Comparison of ENCODE assay signal across 17 cellular contexts in the genomic region with DNA sequence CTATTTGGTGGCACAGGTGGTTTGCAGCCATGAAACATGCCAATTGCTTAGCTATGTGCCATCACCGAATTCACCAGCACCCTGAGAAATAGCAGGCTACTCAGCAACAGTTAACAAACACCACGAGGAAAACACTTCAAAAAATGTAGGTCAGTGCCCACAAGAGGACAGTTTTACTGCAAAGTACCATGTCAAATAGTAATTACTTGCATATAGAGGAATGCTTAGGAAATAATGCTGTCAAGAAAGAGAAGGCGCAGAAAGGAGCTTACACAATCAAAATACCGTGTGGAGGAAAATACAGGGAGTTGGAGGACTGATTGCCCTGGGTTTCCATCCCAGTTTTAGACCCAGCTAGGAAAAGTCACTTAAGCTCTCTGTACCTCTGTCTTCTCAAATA. TPM values are rescaled to one million over a fixed set of nuclear protein-coding genes. Genes with fewer than 3 reads are reported as not detected.
A peak's percentile ranks its signal among the peaks of the same experiment; 100 is the strongest.
DNase-seq lines count a peak whose midpoint lies in the region; ATAC-seq, FAIRE-seq and TF ChIP-seq lines count a peak whose summit lies in the region.
"Had no signal": no experiment of that assay in that cellular context is flagged by ENCODE, and none has a peak within 500 bp of the region (broad histone marks: within the 10 kb centered on the region; RNA-seq: fewer than 3 reads in every experiment).

No MANE protein-coding gene starts in this region.

- H3K79me2 ChIP-seq in K562 (ENCODE audit: control insufficient read depth, insufficient read depth, low read length), result no peaks in the 10 kb centered on the region

- peak overlapping the region; percentile 29; the same call in 1 of the 2 replicates for H4K91ac ChIP-seq in IMR-90 (ENCODE audit: insufficient read depth, low read depth, low read length)

- CTCF ChIA-PET in IMR-90 (lab: Yijun Ruan, JAX) (interaction anchor here (1.0 kb wide), 1 partner anchor 13 kb away, joined by 3 read pairs; no protein-coding TSS in a partner anchor), K562 (lab: Yijun Ruan, JAX; ENCODE audit: low intra/inter-chr PET ratio) (no interaction called here)

- H3K27ac ChIP-seq in IMR-90 (ENCODE audit: insufficient read depth, low read length), result no peak overlapping the region
- no peak overlapping the region for H3K27ac ChIP-seq in K562 (ENCODE audit: extremely low read depth, low read depth, low read length)
- peak overlapping the region; percentile 50 for H3K27ac ChIP-seq in rectal smooth muscle tissue (ENCODE audit: low read depth, low read length)

- TF ChIP-seq RAD21 in IMR-90 (IDR thresholded peaks at IDR 0.05; ENCODE audit: low read length) (no peak), K562 (CRISPR knock-in tag; conservative IDR thresholded peaks at IDR 0.05 in 1 of 2, IDR thresholded peaks at IDR 0.05 in 1 of 2) (no peak)

- ATAC-seq in IMR-90 (ENCODE audit: low read depth) (no peak), K562 (no peak), HG02642 (IDR thresholded peaks at IDR 0.05; ENCODE audit: poor library complexity, unreplicated experiment) (no peak)
- ATAC-seq: Panc1 had no signal

- TF ChIP-seq POLR2A in IMR-90 (IDR thresholded peaks at IDR 0.05; ENCODE audit: low read depth, low read length), result no peak
- TF ChIP-seq POLR2A in K562 (conservative IDR thresholded peaks at IDR 0.05), result no peak

- H3K36me3 Mint-ChIP-seq in T-helper 2 cell treated with Interferon-gamma antibody and Interleukin-4, amounts not matched to agents 5 μg/mL and 100 μg/mL, for 36 hours (ENCODE audit: low read depth), result peaks cover 1% of the 10 kb centered on the region

- H3K27me3 ChIP-seq in IMR-90 (ENCODE audit: control insufficient read depth, insufficient read depth, low read length) (no peaks in the 10 kb centered on the region), K562 (ENCODE audit: control insufficient read depth in 2 of 2, insufficient read depth in 2 of 2, low read length in 2 of 2) (no peaks in the 10 kb centered on the region), rectal smooth muscle tissue (ENCODE audit: control insufficient read depth, insufficient read depth, low read length) (no peaks in the 10 kb centered on the region)

- H4K8ac ChIP-seq in IMR-90 (ENCODE audit: low read depth in 2 of 2, low read length in 2 of 2), result peak overlapping the region in 1 of 2 experiments; percentile 59; a peak in 1 of 4 replicates

- no peak overlapping the region for H3K9ac ChIP-seq in IMR-90 (ENCODE audit: low read depth, low read length)
- H3K9ac ChIP-seq in K562 (ENCODE audit: insufficient read depth in 1 of 2, low read depth in 2 of 2, low read length in 2 of 2), result no peak overlapping the region
- H3K9ac ChIP-seq in rectal smooth muscle tissue (ENCODE audit: low read length), result no peak overlapping the region

- H4K5ac ChIP-seq in IMR-90 (ENCODE audit: low read depth, low read length), result no peak overlapping the region

- H3K4me3 ChIP-seq in IMR-90 (ENCODE audit: insufficient read depth, low read depth, low read length) (no peak overlapping the region), K562 (no peak overlapping the region), rectal smooth muscle tissue (ENCODE audit: low read length) (no peak overlapping the region)

- in situ Hi-C loops in IMR-90 (cut with MboI; ENCODE audit: low sequenced_read_pairs), result no loop called here
- in situ Hi-C loops in K562 (cut with MboI), result no loop called here

- H3K9me3 ChIP-seq in IMR-90 (ENCODE audit: control insufficient read depth, insufficient read depth, low read length) (no peaks in the 10 kb centered on the region), K562 (replicated peaks; ENCODE audit: control insufficient read depth, insufficient read depth, low read depth, low read length) (no peaks in the 10 kb centered on the region)

- H3K4me2 ChIP-seq in IMR-90 (ENCODE audit: low read depth, low read length) (no peak overlapping the region), K562 (ENCODE audit: insufficient read depth, low read length) (no peak overlapping the region)

- H2AK9ac ChIP-seq in IMR-90 (replicated peaks; ENCODE audit: low read depth, low read length, poor library complexity), result no peak overlapping the region

- peak overlapping the region; percentile 7 for H3K4me3 Mint-ChIP-seq in T-helper 2 cell treated with Interferon-gamma antibody and Interleukin-4, amounts not matched to agents 5 μg/mL and 100 μg/mL, for 36 hours

- peak overlapping the region; percentile 37 for H3K27ac Mint-ChIP-seq in T-helper 2 cell treated with Interferon-gamma antibody and Interleukin-4, amounts not matched to agents 5 μg/mL and 100 μg/mL, for 36 hours

- H2AK5ac ChIP-seq in IMR-90 (ENCODE audit: low read depth, low read length), result peak overlapping the region; percentile 66; the same call in 1 of the 2 replicates

- no peaks in the 10 kb centered on the region for H3K36me3 ChIP-seq in IMR-90 (ENCODE audit: control insufficient read depth, insufficient read depth, low read length)
- no peaks in the 10 kb centered on the region for H3K36me3 ChIP-seq in K562 (ENCODE audit: control insufficient read depth, insufficient read depth, low read length)
- no peaks in the 10 kb centered on the region for H3K36me3 ChIP-seq in rectal smooth muscle tissue (ENCODE audit: control insufficient read depth, insufficient read depth, low read length)

- intact Hi-C loops in IMR-90 (cut with micrococcal nuclease) (no loop called here), K562 (cut with micrococcal nuclease) (loop anchor here (10.0 kb wide), 1 partner anchor 50 kb away; no protein-coding TSS in a partner anchor)

- no peak overlapping the region for H3K56ac ChIP-seq in IMR-90 (ENCODE audit: extremely low read depth, insufficient read depth, low read length)

- H3K4ac ChIP-seq in IMR-90 (ENCODE audit: low read depth, low read length), result peak overlapping the region; percentile 50

- H3K27me3 Mint-ChIP-seq in T-helper 2 cell treated with Interferon-gamma antibody and Interleukin-4, amounts not matched to agents 5 μg/mL and 100 μg/mL, for 36 hours (ENCODE audit: low read depth), result no peaks in the 10 kb centered on the region

- H2BK20ac ChIP-seq in IMR-90 (ENCODE audit: low read depth, low read length), result peak overlapping the region; percentile 81

- peak overlapping the region; percentile 45; the same call in 1 of the 2 replicates for H2BK120ac ChIP-seq in IMR-90 (ENCODE audit: low read depth, low read length)

- no peak for FAIRE-seq in K562 (lab: Jason Lieb, UNC)

- no peak for DNase-seq in T-helper 2 cell treated with Interferon-gamma antibody and Interleukin-4, amounts not matched to agents 5 μg/mL and 100 μg/mL, for 36 hours (ENCODE audit: low spot score)
- DNase-seq in T-helper 2 cell, result no peak
- DNase-seq in IMR-90, result no peak
- no peak for DNase-seq in K562 (ENCODE audit: extremely low read depth in 1 of 4, low spot score in 3 of 4)
- no peak for DNase-seq in foreskin melanocyte
- no peak for DNase-seq in effector CD4-positive, alpha-beta T cell
- DNase-seq: activated CD4-positive, alpha-beta T cell treated with anti-CD3 and anti-CD28 coated beads for 48 hours; DMS 273 treated with DMSO at 0.1 percent for 48 hours; NCI-H1048; stimulated activated CD4-positive, alpha-beta T cell treated with anti-CD3 and anti-CD28 coated beads, Interleukin-12 subunit alpha, Interleukin-12 subunit beta, amount 100 ng/mL, for 4 hours had no signal

- TF ChIP-seq EP300 in K562 (IDR thresholded peaks at IDR 0.05; ENCODE audit: low read length), result no peak

- peak overlapping the region; percentile 85; the same call in 2 of the 3 replicates for H2BK15ac ChIP-seq in IMR-90 (ENCODE audit: low read depth, low read length)

- WGBS in IMR-90 (ENCODE audit: extremely low coverage in 2 of 2, insufficient read length in 1 of 2), 2 experiments, result no CpG with 5 or more reads among the region's 4 CpGs
- 42% methylated on average over 4 of the region's 4 CpGs for WGBS in K562 (ENCODE audit: insufficient coverage, low coverage, missing lambda C conversion rate)

- peaks cover 25% of the 10 kb centered on the region for H3K4me1 ChIP-seq in IMR-90 (ENCODE audit: control insufficient read depth, insufficient read depth, low read length)
- H3K4me1 ChIP-seq in K562 (replicated peaks in 1 of 2; ENCODE audit: control insufficient read depth in 2 of 2, insufficient read depth in 2 of 2, low read length in 2 of 2), result peaks cover 0 to 18% of the 10 kb centered on the region in 2 experiments; a peak in 3 of 5 replicates
- H3K4me1 ChIP-seq in rectal smooth muscle tissue (ENCODE audit: control insufficient read depth, insufficient read depth, low read length), result peaks cover 12% of the 10 kb centered on the region

- no peak for TF ChIP-seq CTCF in IMR-90 (conservative IDR thresholded peaks at IDR 0.05; ENCODE audit: low read depth, low read length)
- TF ChIP-seq CTCF in K562 (IDR thresholded peaks at IDR 0.05 in 2 of 3, conservative IDR thresholded peaks at IDR 0.05 in 1 of 3; ENCODE audit: insufficient read depth in 2 of 3, low read depth in 1 of 3, low read length in 3 of 3), result no peak

- H4K20me1 ChIP-seq in IMR-90 (ENCODE audit: insufficient read depth, low read length) (no peaks in the 10 kb centered on the region), K562 (replicated peaks; ENCODE audit: control insufficient read depth, insufficient read depth, low read length) (no peaks in the 10 kb centered on the region)

- POLR2A ChIA-PET in IMR-90 (lab: Charles Lee; ENCODE audit: unreplicated experiment) (no interaction called here), K562 (lab: Yijun Ruan, JAX) (no interaction called here)

- peaks cover 74% of the 10 kb centered on the region for H3K4me1 Mint-ChIP-seq in T-helper 2 cell treated with Interferon-gamma antibody and Interleukin-4, amounts not matched to agents 5 μg/mL and 100 μg/mL, for 36 hours (ENCODE audit: low read depth)

- H3K23ac ChIP-seq in IMR-90 (ENCODE audit: low read depth, low read length), result peak overlapping the region; percentile 56

- H2AFZ ChIP-seq in IMR-90 (replicated peaks; ENCODE audit: low read length, poor library complexity), result no peak overlapping the region
- peak overlapping the region; percentile 56; the same call in 1 of the 2 replicates for H2AFZ ChIP-seq in K562 (ENCODE audit: low read depth, low read length)

- no peaks in the 10 kb centered on the region for H3K9me3 Mint-ChIP-seq in T-helper 2 cell treated with Interferon-gamma antibody and Interleukin-4, amounts not matched to agents 5 μg/mL and 100 μg/mL, for 36 hours

- dilution Hi-C loops in IMR-90 (cut with HindIII; ENCODE audit: low sequenced_read_pairs, unreplicated experiment), result no loop called here

- BruUV-seq in IMR-90 (replicated peaks; lab: Mats Ljungman, UMichigan), result no TSS peak
- BruUV-seq in K562 (replicated peaks; lab: Mats Ljungman, UMichigan), result no TSS peak

- peak overlapping the region; percentile 80 for H3K14ac ChIP-seq in IMR-90 (replicated peaks; ENCODE audit: low read depth, low read length)

- H3K9me1 ChIP-seq in IMR-90 (ENCODE audit: insufficient read depth, low read length), result peaks cover 12% of the 10 kb centered on the region
- H3K9me1 ChIP-seq in K562 (ENCODE audit: control insufficient read depth, insufficient read depth, low read length), result no peaks in the 10 kb centered on the region

- H2BK5ac ChIP-seq in IMR-90 (ENCODE audit: low read depth, low read length, poor library complexity, severe bottlenecking), result no peak overlapping the region

- no peaks in the 10 kb centered on the region for H3K79me1 ChIP-seq in IMR-90 (ENCODE audit: low read depth in 1 of 2, low read length in 2 of 2)

- no peak overlapping the region; the same call in 1 of the 2 replicates for H3K18ac ChIP-seq in IMR-90 (ENCODE audit: low read depth, low read length)

RNA-seq across cellular contexts. Expression of gene IL21, which starts 44.3 kb away (rescaled TPM):
- total RNA-seq in IMR-90 (2012; rRNA removed) (not detected in 2 replicates), K562 (2014; rRNA removed) (not detected in 2 replicates), K562 (2014; rRNA removed; fragmentation: Illumina TruSeq; extraction: Trizol) (0.06 TPM in 1 of 2 replicates, not detected in the other), K562 (2015; rRNA removed; fragmentation: Illumina TruSeq; extraction: Trizol) (not detected in 2 replicates), K562 (2021) (0.18 TPM in 1 of 2 replicates, not detected in the other)
- polyA plus RNA-seq in IMR-90 (2012; rRNA removed) (not detected in 2 replicates), K562 (2011; rRNA removed) (0.03 TPM in 1 of 2 replicates, not detected in the other), K562 (2014; fragmentation: Illumina TruSeq; extraction: Trizol) (not detected in 2 replicates), K562 (2014; fragmentation: Nextera tagmentation; extraction: Ambion mirVana) (not detected), K562 (2014; rRNA removed) (not detected in 2 replicates)
- not detected in 2 replicates for polyA plus RNA-seq in IMR-90 (2012; cell fraction: cytosol; rRNA removed)
- polyA plus RNA-seq in IMR-90 (2012; cell fraction: nucleus; rRNA removed; ENCODE audit: low replicate concordance), result not detected in 2 replicates
- not detected in 2 replicates for total RNA-seq in K562 (2011; cell fraction: chromatin; rRNA removed; ENCODE audit: low replicate concordance)
- total RNA-seq in K562 (2011; cell fraction: nucleolus; rRNA removed), result not detected in 2 replicates
- not detected in 2 replicates for total RNA-seq in K562 (2011; cell fraction: nucleoplasm; rRNA removed)
- not detected in 2 replicates for polyA plus RNA-seq in K562 (2011; cell fraction: cytosol; rRNA removed)
- not detected in 2 replicates for polyA plus RNA-seq in K562 (2011; cell fraction: nucleus; rRNA removed)
- 0.04 TPM in 1 of 2 replicates, not detected in the other for polyA plus RNA-seq in K562 (2012)
- polyA minus RNA-seq in K562 (2011; rRNA and poly(A)+ RNA removed), result not detected in 2 replicates
- polyA minus RNA-seq in K562 (2011; cell fraction: cytosol; rRNA and poly(A)+ RNA removed), result not detected in 2 replicates
- polyA minus RNA-seq in K562 (2011; cell fraction: nucleus; rRNA and poly(A)+ RNA removed), result not detected in 2 replicates
- total RNA-seq: A673, HT1080, lung microvascular endothelial cell had no signal
- polyA plus RNA-seq: esophagus had no signal
